ENCODE assay signal across 23 cellular contexts in the genomic region with DNA sequence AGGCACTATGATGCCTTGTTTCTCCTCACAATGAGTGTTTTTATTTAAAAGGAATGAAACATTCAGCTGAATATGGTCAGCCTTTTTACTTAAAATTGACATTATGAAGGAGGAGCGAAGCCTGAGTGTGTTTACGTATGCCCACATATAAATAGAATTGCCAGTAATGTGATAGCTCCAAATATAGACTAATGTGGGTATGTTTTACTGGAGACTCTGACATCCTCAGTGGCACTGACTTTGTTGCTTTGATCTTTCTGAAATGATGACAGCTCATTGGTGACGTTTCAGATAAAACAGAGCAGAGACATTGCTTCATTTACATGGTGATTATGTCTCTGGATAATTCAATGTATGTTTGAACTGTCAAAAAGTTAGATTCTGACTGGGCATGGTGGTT.
DNase-seq lines count a peak whose midpoint lies in the region; ATAC-seq and TF ChIP-seq lines count a peak whose summit lies in the region.
"Had no signal": no experiment of that assay in that cellular context is flagged by ENCODE, and none has a peak within 500 bp of the region (broad histone marks: within the 10 kb centered on the region; RNA-seq: fewer than 3 reads in every experiment).

No MANE protein-coding gene starts in this region.

- DNase-seq in NCI-H2029 (lab: John Stamatoyannopoulos, UW) (peak; percentile 5), NCI-H2029 treated with DMSO at 0.1 percent for 48 hours (lab: John Stamatoyannopoulos, UW) (no peak), left ventricle myocardium inferior (no peak), psoas muscle (no peak), progenitor cell of endocrine pancreas (ENCODE audit: low spot score, unreplicated experiment) (no peak), substantia nigra (lab: John Stamatoyannopoulos, UW) (no peak)
- DNase-seq: Caco-2, Kasumi-1, MV-4-11, NCI-H1105, NCI-H1436 treated with DMSO at 0.1 percent for 48 hours, NCI-H1930, NCI-H2227 treated with DMSO at 0.1 percent for 48 hours, NCI-H526 treated with DMSO at 0.1 percent for 48 hours, RPMI8226 had no signal

- H3K27ac ChIP-seq in left ventricle myocardium inferior (replicated peaks) (peak overlapping the region; percentile 67), psoas muscle (peak overlapping the region; percentile 53), substantia nigra (ENCODE audit: low read depth, low read length, poor library complexity, severe bottlenecking) (no peak overlapping the region)
- H3K27ac ChIP-seq: 22Rv1, C4-2B had no signal

- no peak overlapping the region for H3K27ac Mint-ChIP-seq in progenitor cell of endocrine pancreas
- H3K27ac Mint-ChIP-seq: B cell; CD8-positive, alpha-beta T cell; GM23338; H9 had no signal

- H3K4me1 ChIP-seq in left ventricle myocardium inferior (peaks cover 32% of the 10 kb centered on the region), psoas muscle (peaks cover 14% of the 10 kb centered on the region)
- H3K4me1 ChIP-seq: Caco-2 had no signal

- intact Hi-C loops in left ventricle myocardium inferior (cut with micrococcal nuclease): no loop called here
- intact Hi-C loops in psoas muscle (cut with DNase I): no loop called here

- H3K9me3 Mint-ChIP-seq in progenitor cell of endocrine pancreas (ENCODE audit: low read depth): no peaks in the 10 kb centered on the region
- H3K9me3 Mint-ChIP-seq: CD8-positive, alpha-beta T cell; GM23338; H9 had no signal

- WGBS in psoas muscle, 3 donors: 26 to 47% (median 30%) methylated on average over 3 of the region's 3 CpGs

- ATAC-seq in psoas muscle: peak; percentile 58 to 86 (median 76)
- no peak for ATAC-seq in GM21786 (IDR thresholded peaks at IDR 0.05; ENCODE audit: unreplicated experiment)
- ATAC-seq: CD8-positive, alpha-beta T cell had no signal

- H3K36me3 ChIP-seq in left ventricle myocardium inferior (peaks cover 17% of the 10 kb centered on the region), psoas muscle (ENCODE audit: insufficient read depth in 1 of 2, low read depth in 1 of 2) (no peaks in the 10 kb centered on the region)

- TF ChIP-seq CTCF in left ventricle myocardium inferior (IDR thresholded peaks at IDR 0.05; ENCODE audit: borderline replicate concordance): no peak
- TF ChIP-seq CTCF in psoas muscle (IDR thresholded peaks at IDR 0.05): no peak
- TF ChIP-seq CTCF in progenitor cell of endocrine pancreas (IDR thresholded peaks at IDR 0.05; ENCODE audit: unreplicated experiment): no peak

- H3K27me3 Mint-ChIP-seq in progenitor cell of endocrine pancreas: no peaks in the 10 kb centered on the region
- H3K27me3 Mint-ChIP-seq: B cell had no signal

- H3K9me3 ChIP-seq in left ventricle myocardium inferior (replicated peaks): no peaks in the 10 kb centered on the region
- H3K9me3 ChIP-seq in psoas muscle: no peaks in the 10 kb centered on the region
- H3K9me3 ChIP-seq: Caco-2 had no signal

- peaks cover 26% of the 10 kb centered on the region for H3K4me1 Mint-ChIP-seq in progenitor cell of endocrine pancreas (ENCODE audit: low read depth)
- H3K4me1 Mint-ChIP-seq: B cell had no signal

- H3K27me3 ChIP-seq in left ventricle myocardium inferior (ENCODE audit: low read depth) (no peaks in the 10 kb centered on the region), psoas muscle (ENCODE audit: insufficient read depth in 3 of 3, low read length in 2 of 3) (no peaks in the 10 kb centered on the region)

- no peak overlapping the region for H3K4me3 ChIP-seq in left ventricle myocardium inferior
- H3K4me3 ChIP-seq in psoas muscle: no peak overlapping the region
- H3K4me3 ChIP-seq: GM23338, K562 had no signal

- peaks cover 24% of the 10 kb centered on the region for H3K36me3 Mint-ChIP-seq in progenitor cell of endocrine pancreas (ENCODE audit: insufficient read depth)

- H3K4me3 Mint-ChIP-seq in progenitor cell of endocrine pancreas (ENCODE audit: low read depth): no peak overlapping the region
- H3K4me3 Mint-ChIP-seq: B cell; CD8-positive, alpha-beta T cell; GM23338; H9 had no signal
